Comparison of ENCODE assay signal across 19 cellular contexts in genomic region chr2:28082131-28082530, GRCh38.
DNase-seq lines count a peak whose midpoint lies in the region; FAIRE-seq and TF ChIP-seq lines count a peak whose summit lies in the region.
"Had no signal": no experiment of that assay in that cellular context is flagged by ENCODE, and none has a peak within 500 bp of the region (broad histone marks: within the 10 kb centered on the region; RNA-seq: fewer than 3 reads in every experiment).

No MANE protein-coding gene starts in this region.

- no peaks in the 10 kb centered on the region for H3K9me3 ChIP-seq in astrocyte (ENCODE audit: insufficient read depth, low read depth, low read length)
- H3K9me3 ChIP-seq in colonic mucosa, result no peaks in the 10 kb centered on the region

- H4K20me1 ChIP-seq in astrocyte (ENCODE audit: insufficient read depth, low read length), result no peaks in the 10 kb centered on the region

- H3K27me3 ChIP-seq in astrocyte (ENCODE audit: insufficient read depth, low read length) (no peaks in the 10 kb centered on the region), colonic mucosa (no peaks in the 10 kb centered on the region)

- H3K27ac ChIP-seq in astrocyte (ENCODE audit: low read depth, low read length), result no peak overlapping the region
- no peak overlapping the region for H3K27ac ChIP-seq in colonic mucosa

- intact Hi-C loops in colonic mucosa (cut with DNase I), result no loop called here

- H3K4me1 ChIP-seq in astrocyte (ENCODE audit: insufficient read depth, low read length) (peaks cover 12% of the 10 kb centered on the region), colonic mucosa (no peaks in the 10 kb centered on the region)

- no peak overlapping the region for H3K27ac Mint-ChIP-seq in astrocyte (ENCODE audit: unreplicated experiment)
- H3K27ac Mint-ChIP-seq: activated naive CD4-positive, alpha-beta T cell treated with anti-CD3 and anti-CD28 coated beads, Interleukin-2, amount 50 U/mL, for 24 hours; activated T-cell treated with anti-CD3 and anti-CD28 coated beads, Interleukin-2, amount 50 U/mL, for 24 hours; CD8-positive, alpha-beta T cell; endodermal cell had no signal

- H3K36me3 Mint-ChIP-seq in astrocyte (ENCODE audit: low read depth, unreplicated experiment), result no peaks in the 10 kb centered on the region
- H3K36me3 Mint-ChIP-seq: activated naive CD4-positive, alpha-beta T cell treated with anti-CD3 and anti-CD28 coated beads, Interleukin-2, amount 50 U/mL, for 24 hours; CD8-positive, alpha-beta T cell had no signal

- DNase-seq in AG10803 (ENCODE audit: low read depth) (peak; percentile 67), LoVo (ENCODE audit: low spot score) (peak; percentile 19), astrocyte (ENCODE audit: low read depth) (peak; percentile 86), kidney glomerular epithelial cell (lab: John Stamatoyannopoulos, UW) (peak; percentile 75), GM19238 (ENCODE audit: insufficient read length, low spot score) (no peak), colonic mucosa (no peak), SHP77 treated with DMSO at 0.1 percent for 48 hours (lab: John Stamatoyannopoulos, UW) (no peak), Ammon's horn (ENCODE audit: low spot score) (no peak)
- DNase-seq: activated T-cell treated with anti-CD3 and anti-CD28 coated beads, Interleukin-2, amount 50 U/mL, for 24 hours; caudate nucleus; CD8-positive, alpha-beta T cell; endodermal cell; hypothalamus; NCI-H2081; NCI-H524 treated with DMSO at 0.1 percent for 48 hours; right cardiac atrium; stimulated activated naive CD4-positive, alpha-beta T cell treated with Interleukin-2 at 50 U/mL for 16 hours had no signal

- TF ChIP-seq CTCF in AG10803 (conservative IDR thresholded peaks at IDR 0.05; ENCODE audit: low read length) (no peak), astrocyte (IDR thresholded peaks at IDR 0.05; ENCODE audit: insufficient read depth, low read depth, low read length) (no peak), colonic mucosa (IDR thresholded peaks at IDR 0.05) (no peak)

- H3K9ac ChIP-seq in astrocyte (ENCODE audit: low read length) (no peak overlapping the region), colonic mucosa (ENCODE audit: low read depth in 2 of 2, low read length in 2 of 2) (no peak overlapping the region)

- H3K4me2 ChIP-seq in astrocyte (ENCODE audit: low read length), result peak overlapping the region; percentile 31

- H2AFZ ChIP-seq in astrocyte (ENCODE audit: low read depth, low read length), result no peak overlapping the region

- no peaks in the 10 kb centered on the region for H3K27me3 Mint-ChIP-seq in astrocyte (ENCODE audit: low read depth, unreplicated experiment)
- H3K27me3 Mint-ChIP-seq: activated naive CD4-positive, alpha-beta T cell treated with anti-CD3 and anti-CD28 coated beads, Interleukin-2, amount 50 U/mL, for 24 hours; activated T-cell treated with anti-CD3 and anti-CD28 coated beads, Interleukin-2, amount 50 U/mL, for 24 hours had no signal

- peak; percentile 62 for FAIRE-seq in astrocyte (lab: Jason Lieb, UNC)
- FAIRE-seq: GM12891 had no signal

- no peaks in the 10 kb centered on the region for H3K36me3 ChIP-seq in astrocyte (ENCODE audit: insufficient read depth, low read length)
- no peaks in the 10 kb centered on the region for H3K36me3 ChIP-seq in colonic mucosa

- no peak overlapping the region for H3K4me3 ChIP-seq in AG10803 (ENCODE audit: low read length)
- no peak overlapping the region for H3K4me3 ChIP-seq in astrocyte (ENCODE audit: insufficient read depth, low read depth, low read length)
- no peak overlapping the region for H3K4me3 ChIP-seq in colonic mucosa

- no peaks in the 10 kb centered on the region for H3K9me3 Mint-ChIP-seq in astrocyte (ENCODE audit: unreplicated experiment)
- H3K9me3 Mint-ChIP-seq: activated naive CD4-positive, alpha-beta T cell treated with anti-CD3 and anti-CD28 coated beads, Interleukin-2, amount 50 U/mL, for 24 hours; activated T-cell treated with anti-CD3 and anti-CD28 coated beads, Interleukin-2, amount 50 U/mL, for 24 hours; CD8-positive, alpha-beta T cell; endodermal cell had no signal

- H3K4me3 Mint-ChIP-seq in astrocyte (ENCODE audit: unreplicated experiment), result no peak overlapping the region
- H3K4me3 Mint-ChIP-seq: activated naive CD4-positive, alpha-beta T cell treated with anti-CD3 and anti-CD28 coated beads, Interleukin-2, amount 50 U/mL, for 24 hours; activated T-cell treated with anti-CD3 and anti-CD28 coated beads, Interleukin-2, amount 50 U/mL, for 24 hours; CD8-positive, alpha-beta T cell; endodermal cell had no signal

- H3K4me1 Mint-ChIP-seq in astrocyte (ENCODE audit: low read depth, unreplicated experiment), result peaks cover 46% of the 10 kb centered on the region
- H3K4me1 Mint-ChIP-seq: endodermal cell had no signal

- no peaks in the 10 kb centered on the region for H3K79me2 ChIP-seq in astrocyte (ENCODE audit: insufficient read depth, low read length)

Comparison
In these comparisons a context has a peak if more than half of its experiments do, and no peak if none do; other contexts are left out.
1. DNase-seq: peak in AG10803 (single experiment), LoVo (single experiment), astrocyte (single experiment) and kidney glomerular epithelial cell (single experiment); none in GM19238 (single experiment), colonic mucosa (single experiment), SHP77 treated with DMSO at 0.1 percent for 48 hours (single experiment) and Ammon's horn (single experiment).